In the genomic region with DNA sequence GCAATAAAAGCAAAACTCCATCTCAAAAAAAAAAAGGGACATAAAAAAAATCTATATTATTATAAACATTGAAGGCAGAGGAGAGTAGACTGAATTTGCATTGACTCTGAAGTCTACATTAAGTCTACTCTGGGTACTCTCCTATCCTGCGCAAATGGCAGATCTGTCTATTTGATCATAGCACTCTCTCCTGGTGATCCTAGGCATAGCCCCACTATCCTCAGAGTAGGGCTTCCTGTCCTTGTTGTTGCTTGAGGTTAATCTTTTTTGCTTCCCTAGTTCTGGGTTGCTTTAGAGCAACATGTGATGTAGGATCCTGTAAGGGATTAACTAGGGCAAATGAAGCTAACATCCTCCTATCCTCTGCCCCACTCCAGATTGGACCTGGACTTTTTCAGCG, we compare ENCODE assay signal across 11 cellular contexts. TPM values are rescaled to one million over a fixed set of nuclear protein-coding genes. Genes with fewer than 3 reads are reported as not detected.
DNase-seq lines count a peak whose midpoint lies in the region; ATAC-seq, FAIRE-seq and TF ChIP-seq lines count a peak whose summit lies in the region.
"Had no signal": no experiment of that assay in that cellular context is flagged by ENCODE, and none has a peak within 500 bp of the region (broad histone marks: within the 10 kb centered on the region; RNA-seq: fewer than 3 reads in every experiment).

No MANE protein-coding gene starts in this region.

- POLR2A ChIA-PET in HepG2 (lab: Yijun Ruan, JAX): interaction anchor here (0.6 kb wide), 1 partner anchor 13 kb away, joined by 3 read pairs; no protein-coding TSS in a partner anchor

- H3K27ac Mint-ChIP-seq in HFFc6: no peak overlapping the region

- no peaks in the 10 kb centered on the region for H3K27me3 Mint-ChIP-seq in HFFc6 (ENCODE audit: insufficient read depth)

- no peaks in the 10 kb centered on the region for H3K27me3 ChIP-seq in HepG2 (ENCODE audit: control insufficient read depth in 1 of 2, insufficient read depth in 2 of 2, low read length in 2 of 2)

- no peak overlapping the region for H3K27ac ChIP-seq in HepG2 (ENCODE audit: extremely low read length, insufficient read depth, low read length)

- no peak for FAIRE-seq in HepG2 (lab: Jason Lieb, UNC)

- peaks cover 84% of the 10 kb centered on the region for H3K79me2 ChIP-seq in HepG2 (ENCODE audit: insufficient read depth, low read length)

- peaks cover 38% of the 10 kb centered on the region for H3K36me3 Mint-ChIP-seq in HFFc6 (ENCODE audit: low read depth)

- no peak overlapping the region for H3K4me3 ChIP-seq in astrocyte of the spinal cord (ENCODE audit: low read depth, low read length)
- H3K4me3 ChIP-seq in HepG2 (replicated peaks in 1 of 3; ENCODE audit: insufficient read depth in 1 of 3, low read depth in 2 of 3, low read length in 3 of 3): no peak overlapping the region

- ATAC-seq in HepG2 (peak; percentile 87), HG03095 (IDR thresholded peaks at IDR 0.05; ENCODE audit: unreplicated experiment) (no peak), GM21786 (IDR thresholded peaks at IDR 0.05; ENCODE audit: unreplicated experiment) (no peak)

- intact Hi-C loops in HepG2 (cut with micrococcal nuclease; ENCODE audit: unreplicated experiment): no loop called here

- no peak overlapping the region for H3K4me3 Mint-ChIP-seq in HFFc6

- CTCF ChIA-PET in HepG2 (lab: Yijun Ruan, JAX; ENCODE audit: low intra/inter-chr PET ratio, low total read pairs): no interaction called here

- peak; percentile 56 for DNase-seq in COLO829 (ENCODE audit: low spot score)
- no peak for DNase-seq in HFFc6
- no peak for DNase-seq in astrocyte of the spinal cord (ENCODE audit: low read depth, low spot score)
- peak; percentile 17 for DNase-seq in HepG2 (ENCODE audit: low spot score)
- DNase-seq in stimulated activated naive CD4-positive, alpha-beta T cell treated with Interleukin-2 at 50 U/mL for 16 hours (lab: John Stamatoyannopoulos, UW): no peak
- DNase-seq in KG1 (lab: John Stamatoyannopoulos, UW): no peak
- DNase-seq: GF-D8, Karpas-422, posterior cingulate gyrus had no signal

- peaks cover 20% of the 10 kb centered on the region for H3K4me1 Mint-ChIP-seq in HFFc6 (ENCODE audit: low read depth)

- TF ChIP-seq CTCF in HFFc6 (IDR thresholded peaks at IDR 0.05): peak; percentile 38; the same call in 1 of the 2 replicates
- TF ChIP-seq CTCF in astrocyte of the spinal cord (IDR thresholded peaks at IDR 0.05; ENCODE audit: low read depth, low read length): peak; percentile 26
- TF ChIP-seq CTCF in HepG2 (CRISPR knock-in tag; IDR thresholded peaks at IDR 0.05): peak; percentile 24; the same call in 1 of the 2 replicates

- H3K4me2 ChIP-seq in HepG2 (ENCODE audit: low read depth, low read length): no peak overlapping the region

- no peaks in the 10 kb centered on the region for H3K4me1 ChIP-seq in HepG2 (ENCODE audit: insufficient read depth, low read length)

- WGBS in HepG2 (ENCODE audit: low lambda C conversion rate): 92% methylated on average over 2 of the region's 2 CpGs

- peaks cover 14 to 61% of the 10 kb centered on the region in 2 experiments; a peak in 4 of 5 replicates for H3K36me3 ChIP-seq in HepG2 (replicated peaks in 1 of 2; ENCODE audit: control insufficient read depth in 1 of 2, insufficient read depth in 2 of 2, low read length in 2 of 2)

- no peak overlapping the region for H2AFZ ChIP-seq in HepG2 (ENCODE audit: low read length)

- TF ChIP-seq EP300 in HepG2 (IDR thresholded peaks at IDR 0.05; ENCODE audit: low read depth in 2 of 2, low read length in 2 of 2) (no peak), HepG2 (CRISPR knock-in tag; IDR thresholded peaks at IDR 0.05; ENCODE audit: borderline replicate concordance) (no peak)

- TF ChIP-seq RAD21 in HepG2 (CRISPR knock-in tag; IDR thresholded peaks at IDR 0.05): no peak

- no TSS peak for BruUV-seq in HepG2 (replicated peaks; lab: Mats Ljungman, UMichigan)

- TF ChIP-seq POLR2A in HepG2 (IDR thresholded peaks at IDR 0.05; ENCODE audit: insufficient read depth in 1 of 2, low read depth in 2 of 2, low read length in 2 of 2): no peak

- H3K9me3 Mint-ChIP-seq in HFFc6: no peaks in the 10 kb centered on the region

- H3K9me3 ChIP-seq in HepG2 (ENCODE audit: low read length): no peaks in the 10 kb centered on the region

- no peak overlapping the region for H3K9ac ChIP-seq in HepG2 (ENCODE audit: insufficient read depth, low read depth, low read length)

- in situ Hi-C loops in astrocyte of the spinal cord (cut with HindIII; ENCODE audit: low sequenced_read_pairs) (no loop called here), HepG2 (cut with HindIII; ENCODE audit: extremely low pct_ligation_motif_present, low pct_unique_long_range_greater_than_20kb) (no loop called here)

- peaks cover 34% of the 10 kb centered on the region for H4K20me1 ChIP-seq in HepG2 (ENCODE audit: insufficient read depth, low read length)

TF ChIP-seq in HepG2, 621 proteins besides CTCF, POLR2A, EP300 and RAD21:
- peak; percentile 61 for TF ChIP-seq RBM22 (optimal IDR thresholded peaks at IDR 0.05; ENCODE audit: low read length)
- no peak for TF ChIP-seq NFKBIZ (CRISPR knock-in tag; IDR thresholded peaks at IDR 0.05)
TF ChIP-seq in HepG2: peak in this region for 1.

RNA-seq across cellular contexts. Expression of gene GOLGA4, which starts 13.4 kb away (rescaled TPM):
- total RNA-seq in HFFc6 (2021; fragmentation: NEBNext Ultra II Directional; extraction: Animal tissue kit (Norgen Biotek cat#: 25700)): 10 to 100 TPM; 74.4 to 88.3 (median 83.0) TPM
- total RNA-seq in HepG2 (2016; rRNA removed; fragmentation: Illumina TruSeq; extraction: Trizol): 92.1 and 136 TPM in 2 replicates
- 30.4 and 34.1 TPM in 2 replicates for total RNA-seq in HepG2 (2016; cell fraction: cytosol; rRNA removed; fragmentation: Illumina TruSeq; extraction: Trizol; ENCODE audit: low read depth)
- total RNA-seq in HepG2 (2016; cell fraction: insoluble cytoplasmic fraction; rRNA removed; fragmentation: Illumina TruSeq; extraction: Trizol): 91.2 and 133 TPM in 2 replicates
- total RNA-seq in HepG2 (2016; cell fraction: membrane; rRNA removed; fragmentation: Illumina TruSeq; extraction: Trizol): 66.7 and 85.3 TPM in 2 replicates
- 121 and 139 TPM in 2 replicates for total RNA-seq in HepG2 (2016; cell fraction: nucleus; rRNA removed; fragmentation: Illumina TruSeq; extraction: Trizol)
- polyA plus RNA-seq in HepG2 (2011; rRNA removed): 18.4 and 25.7 TPM in 2 replicates
- 8.0 and 12.9 TPM in 2 replicates for polyA plus RNA-seq in HepG2 (2011; cell fraction: cytosol; rRNA removed)
- 15.2 and 17.6 TPM in 2 replicates for polyA plus RNA-seq in HepG2 (2011; cell fraction: nucleus; rRNA removed)
- 39.9 and 55.4 TPM in 2 replicates for polyA plus RNA-seq in HepG2 (2012)
- polyA plus RNA-seq in HepG2 (2016; cell fraction: cytosol; fragmentation: Illumina TruSeq; extraction: Trizol; ENCODE audit: low read depth): 2.8 and 3.7 TPM in 2 replicates
- polyA plus RNA-seq in HepG2 (2016; cell fraction: insoluble cytoplasmic fraction; fragmentation: Illumina TruSeq; extraction: Trizol; ENCODE audit: low read depth): 83.2 and 88.8 TPM in 2 replicates
- 12.0 and 14.4 TPM in 2 replicates for polyA plus RNA-seq in HepG2 (2016; cell fraction: membrane; fragmentation: Illumina TruSeq; extraction: Trizol; ENCODE audit: low read depth)
- polyA plus RNA-seq in HepG2 (2016; cell fraction: nucleus; fragmentation: Illumina TruSeq; extraction: Trizol; ENCODE audit: insufficient read depth, low read depth): 110 and 121 TPM in 2 replicates
- 27.8 and 31.8 TPM in 2 replicates for polyA minus RNA-seq in HepG2 (2011; rRNA and poly(A)+ RNA removed; ENCODE audit: low replicate concordance)
- polyA minus RNA-seq in HepG2 (2011; cell fraction: cytosol; rRNA and poly(A)+ RNA removed): 44.8 and 48.6 TPM in 2 replicates
- polyA minus RNA-seq in HepG2 (2011; cell fraction: nucleus; rRNA and poly(A)+ RNA removed): 153 and 159 TPM in 2 replicates

Comparison
In these comparisons a context has a peak if more than half of its experiments do, and no peak if none do; other contexts are left out.
1. DNase-seq: peak in COLO829 (single experiment) and HepG2 (single experiment); none in HFFc6 (single experiment), astrocyte of the spinal cord (single experiment), stimulated activated naive CD4-positive, alpha-beta T cell treated with Interleukin-2 at 50 U/mL for 16 hours (single experiment) and KG1 (single experiment).
2. Peak in every context shown above with its lines, with median percentiles within 50 percentile points of each other: CTCF ChIP-seq.